Comparison of ENCODE assay signal across 8 cellular contexts in the genomic region with DNA sequence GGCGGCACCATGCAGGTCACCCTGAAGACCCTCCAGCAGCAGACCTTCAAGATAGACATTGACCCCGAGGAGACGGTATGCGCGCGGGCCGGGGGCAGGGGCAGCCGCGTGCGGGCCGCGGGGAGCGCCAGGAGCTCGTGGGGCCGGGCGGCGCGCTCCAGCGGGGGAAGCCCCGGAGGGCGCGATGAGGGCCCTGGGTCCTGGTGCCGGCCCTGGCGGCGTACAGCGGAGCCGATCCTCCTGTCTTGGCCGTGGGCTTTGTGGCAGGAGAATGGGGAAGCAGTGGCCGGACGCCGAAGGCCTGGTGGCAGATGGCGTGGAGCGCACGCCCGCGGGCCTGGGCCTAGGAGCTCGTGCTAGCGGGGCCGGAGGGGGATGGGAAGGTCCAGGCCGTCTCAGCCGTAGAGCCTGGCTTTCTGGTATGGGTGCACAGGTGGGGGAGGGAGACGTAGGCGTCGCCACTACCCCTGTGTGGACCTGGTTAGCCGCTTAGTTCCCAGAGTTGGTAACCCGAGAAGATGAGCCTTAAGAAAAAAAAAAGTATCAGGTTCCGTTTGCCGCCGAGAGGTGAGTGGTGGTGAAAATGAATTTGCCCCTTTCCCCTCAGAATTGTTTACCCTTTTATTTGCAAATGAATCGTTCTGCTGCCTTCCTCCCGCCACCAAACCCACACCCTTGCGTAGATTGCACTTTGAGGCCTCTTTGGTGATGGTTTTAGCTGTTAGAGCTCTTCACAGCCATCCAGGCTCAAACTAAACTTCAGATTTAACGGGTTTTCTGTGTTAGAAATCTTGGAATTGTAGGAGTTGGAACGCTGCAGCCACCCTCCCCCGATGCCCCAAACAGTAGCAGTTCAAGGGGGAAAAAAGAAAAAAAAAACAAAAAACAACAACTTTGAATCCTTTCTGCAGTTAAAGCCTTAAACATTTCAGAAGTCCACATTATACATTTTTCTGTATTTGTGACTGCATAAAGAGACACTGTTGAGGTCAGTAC. TPM values are rescaled to one million over a fixed set of nuclear protein-coding genes. Genes with fewer than 3 reads are reported as not detected.
A peak's percentile ranks its signal among the peaks of the same experiment; 100 is the strongest.
DNase-seq lines count a peak whose midpoint lies in the region; ATAC-seq and TF ChIP-seq lines count a peak whose summit lies in the region.

No MANE protein-coding gene starts in this region.

- no peaks in the 10 kb centered on the region for H3K36me3 ChIP-seq in neutrophil
- no peaks in the 10 kb centered on the region for H3K36me3 ChIP-seq in suprapubic skin

- no peaks in the 10 kb centered on the region for H3K27me3 ChIP-seq in neutrophil
- H3K27me3 ChIP-seq in suprapubic skin = no peaks in the 10 kb centered on the region

- under 1% methylated on average over 27 of the region's 55 CpGs for whole genome bisulfite sequencing in suprapubic skin

- DNase-seq in DMS79 treated with DMSO at 0.1 percent for 48 hours (lab: John Stamatoyannopoulos, UW) (peak; percentile 18), RWPE1 (ENCODE audit: low spot score) (peak; percentile 91), germinal center (ENCODE audit: low spot score) (peak; percentile 62), suprapubic skin (ENCODE audit: low spot score in 2 of 2) (peak; percentile 79 to 85)
- peak; percentile 33 for DNase-seq in activated gamma-delta T cell treated with anti-CD3 and anti-CD28 coated beads, Interleukin-2, amount 50 U/mL, for 16 hours (ENCODE audit: low read depth)

- no peaks in the 10 kb centered on the region for H3K27me3 Mint-ChIP-seq in IgD-negative memory B cell

- no peak for TF ChIP-seq CTCF in RWPE1 (conservative IDR thresholded peaks at IDR 0.05; ENCODE audit: low read depth)
- TF ChIP-seq CTCF in neutrophil (IDR thresholded peaks at IDR 0.05) = peak; percentile 50
- no peak for TF ChIP-seq CTCF in suprapubic skin (IDR thresholded peaks at IDR 0.05)

- POLR2A ChIA-PET in RWPE1 (lab: Yijun Ruan, JAX; ENCODE audit: low non-redundant PET) = interaction anchor here (0.7 to 1.0 kb wide), 3 partner anchors 11 to 1249 kb away, joined by 5 to 7 read pairs (median 5); no protein-coding TSS in a partner anchor

- H3K36me3 Mint-ChIP-seq in IgD-negative memory B cell = peaks cover 3% of the 10 kb centered on the region

- no peaks in the 10 kb centered on the region for H3K9me3 Mint-ChIP-seq in IgD-negative memory B cell

- peak overlapping the region; percentile 92 to 96 (median 94) for H3K4me3 Mint-ChIP-seq in IgD-negative memory B cell

- no peak for TF ChIP-seq EP300 in suprapubic skin (IDR thresholded peaks at IDR 0.05)

- H3K27ac ChIP-seq in RWPE1 = peak overlapping the region; percentile 93
- H3K27ac ChIP-seq in neutrophil = peak overlapping the region; percentile 99
- H3K27ac ChIP-seq in suprapubic skin = peak overlapping the region; percentile 99

- H3K4me3 ChIP-seq in neutrophil (ENCODE audit: low read depth in 1 of 2, low read length in 1 of 2) (peak overlapping the region; percentile 77 to 85), suprapubic skin (peak overlapping the region; percentile 97)

- TF ChIP-seq POLR2A in suprapubic skin (IDR thresholded peaks at IDR 0.05) = no peak

- H3K4me1 ChIP-seq in neutrophil (ENCODE audit: control insufficient read depth in 1 of 2, insufficient read depth in 1 of 2, low read depth in 1 of 2, low read length in 1 of 2) (peaks cover 65 to 86% of the 10 kb centered on the region in 2 experiments), suprapubic skin (peaks cover 48% of the 10 kb centered on the region)

- H3K27ac Mint-ChIP-seq in IgD-negative memory B cell = peak overlapping the region; percentile 91 to 97 (median 94)

- no peaks in the 10 kb centered on the region for H3K9me3 ChIP-seq in neutrophil
- H3K9me3 ChIP-seq in suprapubic skin = no peaks in the 10 kb centered on the region

- CTCF ChIA-PET in RWPE1 (lab: Yijun Ruan, JAX) = interaction anchor here (0.6 to 1.4 kb wide), 3 partner anchors 44 to 119 kb away, joined by 4 to 9 read pairs (median 4); no protein-coding TSS in a partner anchor

- ATAC-seq in GM21619 (IDR thresholded peaks at IDR 0.05; ENCODE audit: unreplicated experiment) = peak; percentile 42

- peaks cover 44 to 52% (median 44%) of the 10 kb centered on the region in 3 donors for H3K4me1 Mint-ChIP-seq in IgD-negative memory B cell

RNA-seq across cellular contexts. Expression of a gene that starts 0.8 kb away (rescaled TPM):
- 17.6 TPM for polyA plus RNA-seq in IgD-negative memory B cell
- total RNA-seq in suprapubic skin = 100 to 1,000 TPM in 1 of 4 donors, 10 to 100 TPM in 3; 62.5 to 103 (median 77.1) TPM

Comparison
In these comparisons a context has a peak if more than half of its experiments do, and no peak if none do; other contexts are left out.
1. Peak in every context shown above with its lines: DNase-seq, ATAC-seq, H3K4me3 ChIP-seq and H3K27ac ChIP-seq.
2. DNase-seq: peak in every context shown above with its lines; median percentile 91 in RWPE1; 82 in suprapubic skin; 62 in germinal center; 33 in activated gamma-delta T cell treated with anti-CD3 and anti-CD28 coated beads, Interleukin-2, amount 50 U/mL, for 16 hours; 18 in DMS79 treated with DMSO at 0.1 percent for 48 hours.